26 cellular contexts compared by ENCODE assay signal in the genomic region with DNA sequence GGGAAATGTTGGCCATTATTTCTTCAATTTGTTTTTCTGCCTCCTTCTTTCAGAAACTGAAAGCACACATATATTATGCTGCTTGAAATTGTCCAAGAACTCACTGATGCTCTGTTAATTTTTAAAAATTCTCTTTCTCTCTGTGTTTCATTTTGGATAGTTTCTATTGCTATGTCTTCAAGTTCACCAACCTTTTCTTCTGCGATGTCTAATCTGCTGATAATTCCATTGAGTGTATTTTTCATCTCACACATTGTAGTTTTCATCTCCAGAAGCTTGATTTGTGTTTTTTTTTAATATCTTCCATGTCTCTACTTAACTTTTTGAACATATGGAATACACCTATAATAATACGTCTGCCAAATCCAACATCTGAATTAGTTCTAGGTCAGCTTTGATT.
DNase-seq lines count a peak whose midpoint lies in the region; ATAC-seq, FAIRE-seq and TF ChIP-seq lines count a peak whose summit lies in the region.
"Had no signal": no experiment of that assay in that cellular context is flagged by ENCODE, and none has a peak within 500 bp of the region (broad histone marks: within the 10 kb centered on the region; RNA-seq: fewer than 3 reads in every experiment).

No MANE protein-coding gene starts in this region.

- FAIRE-seq in HepG2 (lab: Jason Lieb, UNC) (no peak), K562 (lab: Jason Lieb, UNC) (no peak)
- FAIRE-seq: A204.1, GM12878, GM12892, GM18507 had no signal

- no peaks in the 10 kb centered on the region for H3K9me1 ChIP-seq in K562 (ENCODE audit: control insufficient read depth, insufficient read depth, low read length)

- in situ Hi-C loops in HepG2 (cut with HindIII; ENCODE audit: extremely low pct_ligation_motif_present, low pct_unique_long_range_greater_than_20kb) (loop anchor here (10.0 kb wide), 1 partner anchor 213 kb away; no protein-coding TSS in a partner anchor), K562 (cut with MboI) (no loop called here)

- H3K27me3 ChIP-seq in HepG2 (ENCODE audit: control insufficient read depth in 1 of 2, insufficient read depth in 2 of 2, low read length in 2 of 2) (peaks cover 2 to 18% of the 10 kb centered on the region in 2 experiments; a peak in 4 of 5 replicates), right lobe of liver (no peaks in the 10 kb centered on the region), K562 (ENCODE audit: control insufficient read depth in 2 of 2, insufficient read depth in 2 of 2, low read length in 2 of 2) (no peaks in the 10 kb centered on the region; a peak in 1 of 5 replicates)
- H3K27me3 ChIP-seq: BE2C, BLaER1 had no signal

- TF ChIP-seq POLR2A in HepG2 (IDR thresholded peaks at IDR 0.05; ENCODE audit: insufficient read depth in 1 of 2, low read depth in 2 of 2, low read length in 2 of 2), result no peak
- no peak for TF ChIP-seq POLR2A in right lobe of liver (IDR thresholded peaks at IDR 0.05)
- no peak for TF ChIP-seq POLR2A in K562 (conservative IDR thresholded peaks at IDR 0.05)
- no peak for TF ChIP-seq POLR2A in lower leg skin (IDR thresholded peaks at IDR 0.05)

- DNase-seq in HepG2 (ENCODE audit: low spot score), result no peak
- DNase-seq in right lobe of liver, result no peak
- DNase-seq in K562 (ENCODE audit: extremely low read depth in 1 of 4, low spot score in 3 of 4), result no peak
- DNase-seq in NCI-H1694 (lab: John Stamatoyannopoulos, UW), result no peak
- DNase-seq in lower leg skin (ENCODE audit: low spot score in 2 of 2), result no peak
- DNase-seq: 8988T; ACHN; BE2C; C1 segment of cervical spinal cord; CD4-positive, alpha-beta memory T cell; CD4-positive, CD25-positive, alpha-beta regulatory T cell; CD8-positive, alpha-beta memory T cell; COR-L47; DMS 273 treated with DMSO at 0.1 percent for 48 hours; DMS153; DMS53; DMS79; DND-41; EL; GDM1 had no signal

- H3K4me3 ChIP-seq in HepG2 (replicated peaks in 1 of 3; ENCODE audit: insufficient read depth in 1 of 3, low read depth in 2 of 3, low read length in 3 of 3), result no peak overlapping the region
- no peak overlapping the region for H3K4me3 ChIP-seq in right lobe of liver
- H3K4me3 ChIP-seq in HEK293 (ENCODE audit: low read depth, low read length), result no peak overlapping the region
- no peak overlapping the region for H3K4me3 ChIP-seq in K562
- no peak overlapping the region for H3K4me3 ChIP-seq in lower leg skin (ENCODE audit: low read depth, poor library complexity, severe bottlenecking)
- H3K4me3 ChIP-seq: BLaER1, GM12878 had no signal

- H3K4me1 ChIP-seq in HepG2 (ENCODE audit: insufficient read depth, low read length) (no peaks in the 10 kb centered on the region), right lobe of liver (no peaks in the 10 kb centered on the region), HEK293 (ENCODE audit: control insufficient read depth, insufficient read depth, low read length) (no peaks in the 10 kb centered on the region), K562 (replicated peaks in 1 of 2; ENCODE audit: control insufficient read depth in 2 of 2, insufficient read depth in 2 of 2, low read length in 2 of 2) (no peaks in the 10 kb centered on the region)
- H3K4me1 ChIP-seq: BE2C had no signal

- H3K9me3 ChIP-seq in HepG2 (ENCODE audit: low read length) (no peaks in the 10 kb centered on the region), right lobe of liver (no peaks in the 10 kb centered on the region), HEK293 (ENCODE audit: control insufficient read depth, insufficient read depth, low read depth, low read length) (no peaks in the 10 kb centered on the region), K562 (replicated peaks; ENCODE audit: control insufficient read depth, insufficient read depth, low read depth, low read length) (no peaks in the 10 kb centered on the region; the same call in 1 of the 2 replicates)
- H3K9me3 ChIP-seq: BE2C had no signal

- POLR2A ChIA-PET in HepG2 (lab: Yijun Ruan, JAX), result no interaction called here
- POLR2A ChIA-PET in HEK293 (lab: Yijun Ruan, JAX), result no interaction called here
- POLR2A ChIA-PET in K562 (lab: Yijun Ruan, JAX), result no interaction called here

- H2AFZ ChIP-seq in HepG2 (ENCODE audit: low read length), result no peak overlapping the region
- no peak overlapping the region for H2AFZ ChIP-seq in K562 (ENCODE audit: low read depth, low read length)

- CTCF ChIA-PET in HepG2 (lab: Yijun Ruan, JAX; ENCODE audit: low intra/inter-chr PET ratio, low total read pairs) (no interaction called here), HEK293 (lab: Yijun Ruan, JAX) (interaction anchor here (0.5 to 2.2 kb wide), 4 partner anchors 210 to 730 kb away, joined by 3 to 16 read pairs (median 4); partner anchors contain the start of gene FAM136A), K562 (lab: Yijun Ruan, JAX; ENCODE audit: low intra/inter-chr PET ratio) (interaction anchor here (0.7 to 1.0 kb wide), 2 partner anchors 319 to 1346 kb away, joined by 3 read pairs; no protein-coding TSS in a partner anchor)

- TF ChIP-seq EP300 in HepG2 (IDR thresholded peaks at IDR 0.05; ENCODE audit: low read depth in 2 of 2, low read length in 2 of 2) (no peak), HepG2 (CRISPR knock-in tag; IDR thresholded peaks at IDR 0.05; ENCODE audit: borderline replicate concordance) (no peak), K562 (IDR thresholded peaks at IDR 0.05; ENCODE audit: low read length) (no peak)

- TF ChIP-seq RAD21 in HepG2 (CRISPR knock-in tag; IDR thresholded peaks at IDR 0.05), result no peak
- TF ChIP-seq RAD21 in K562 (CRISPR knock-in tag; conservative IDR thresholded peaks at IDR 0.05 in 1 of 2, IDR thresholded peaks at IDR 0.05 in 1 of 2), result no peak

- no TSS peak for BruUV-seq in HepG2 (replicated peaks; lab: Mats Ljungman, UMichigan)
- no TSS peak for BruUV-seq in K562 (replicated peaks; lab: Mats Ljungman, UMichigan)

- no peaks in the 10 kb centered on the region for H4K20me1 ChIP-seq in HepG2 (ENCODE audit: insufficient read depth, low read length)
- no peaks in the 10 kb centered on the region for H4K20me1 ChIP-seq in K562 (replicated peaks; ENCODE audit: control insufficient read depth, insufficient read depth, low read length)
- H4K20me1 ChIP-seq: BLaER1 had no signal

- H3K4me2 ChIP-seq in HepG2 (ENCODE audit: low read depth, low read length) (no peak overlapping the region), K562 (ENCODE audit: insufficient read depth, low read length) (no peak overlapping the region)
- H3K4me2 ChIP-seq: BLaER1 had no signal

- TF ChIP-seq CTCF in HepG2 (CRISPR knock-in tag; IDR thresholded peaks at IDR 0.05) (no peak), right lobe of liver (IDR thresholded peaks at IDR 0.05) (no peak), HEK293 (tag by site-specific recombination; IDR thresholded peaks at IDR 0.05) (no peak), K562 (IDR thresholded peaks at IDR 0.05 in 2 of 3, conservative IDR thresholded peaks at IDR 0.05 in 1 of 3; ENCODE audit: insufficient read depth in 2 of 3, low read depth in 1 of 3, low read length in 3 of 3) (no peak), lower leg skin (IDR thresholded peaks at IDR 0.05) (no peak)

- no peak overlapping the region for H3K9ac ChIP-seq in HepG2 (ENCODE audit: insufficient read depth, low read depth, low read length)
- no peak overlapping the region for H3K9ac ChIP-seq in K562 (ENCODE audit: insufficient read depth in 1 of 2, low read depth in 2 of 2, low read length in 2 of 2)
- H3K9ac ChIP-seq: BLaER1 had no signal

- intact Hi-C loops in HepG2 (cut with micrococcal nuclease; ENCODE audit: unreplicated experiment), result loop anchor here (10.0 kb wide), 1 partner anchor 213 kb away; no protein-coding TSS in a partner anchor
- intact Hi-C loops in right lobe of liver (cut with DNase I), result no loop called here
- intact Hi-C loops in K562 (cut with micrococcal nuclease), result no loop called here
- intact Hi-C loops in lower leg skin (cut with DNase I; ENCODE audit: low total_unique reads), result no loop called here

- H3K79me2 ChIP-seq in HepG2 (ENCODE audit: insufficient read depth, low read length) (no peaks in the 10 kb centered on the region), K562 (ENCODE audit: control insufficient read depth, insufficient read depth, low read length) (no peaks in the 10 kb centered on the region)

- 10% methylated on average over 2 of the region's 2 CpGs for WGBS in HepG2 (ENCODE audit: low lambda C conversion rate)
- 78% methylated on average over 2 of the region's 2 CpGs for WGBS in right lobe of liver (ENCODE audit: insufficient coverage, low coverage, low lambda C conversion rate, missing lambda C conversion rate)
- 3% methylated on average over 2 of the region's 2 CpGs for WGBS in K562 (ENCODE audit: insufficient coverage, low coverage, missing lambda C conversion rate)
- WGBS in lower leg skin, 2 donors, result 85 to 86% methylated on average over 2 of the region's 2 CpGs

- H3K36me3 ChIP-seq in HepG2 (replicated peaks in 1 of 2; ENCODE audit: control insufficient read depth in 1 of 2, insufficient read depth in 2 of 2, low read length in 2 of 2) (no peaks in the 10 kb centered on the region), right lobe of liver (no peaks in the 10 kb centered on the region), HEK293 (ENCODE audit: control insufficient read depth in 2 of 2, insufficient read depth in 1 of 2, low read length in 2 of 2) (no peaks in the 10 kb centered on the region), K562 (ENCODE audit: control insufficient read depth, insufficient read depth, low read length) (no peaks in the 10 kb centered on the region)
- H3K36me3 ChIP-seq: BE2C, BLaER1 had no signal

- no peak overlapping the region for H3K27ac ChIP-seq in HepG2 (ENCODE audit: extremely low read length, insufficient read depth, low read length)
- H3K27ac ChIP-seq in right lobe of liver, result no peak overlapping the region
- no peak overlapping the region for H3K27ac ChIP-seq in HEK293 (ENCODE audit: extremely low read depth, low read depth, low read length)
- no peak overlapping the region for H3K27ac ChIP-seq in K562 (ENCODE audit: extremely low read depth, low read depth, low read length)
- H3K27ac ChIP-seq: BLaER1 had no signal

- ATAC-seq in HepG2 (no peak), right lobe of liver (no peak), K562 (no peak)
- ATAC-seq: GM12878 had no signal

TF ChIP-seq in HEK293, 187 proteins besides CTCF, POLR2A, EP300 and RAD21:
- peak; percentile 74 for TF ChIP-seq SETDB1 (IDR thresholded peaks at IDR 0.05; ENCODE audit: insufficient read length, low read length)
- no peak for TF ChIP-seq ZNF10 (tag by site-specific recombination; IDR thresholded peaks at IDR 0.05)

Comparison
In these comparisons a context has a peak if more than half of its experiments do, and no peak if none do; other contexts are left out.
1. Of the 241 proteins assayed by ChIP-seq in both HepG2 and K562: peak only in HepG2: none; only in K562: CBX5; in both: none; in neither: 239; mixed calls (peak in some experiments, not most) for 1.